1 cellular context compared by ENCODE assay signal in genomic region chr20:36859700-36860330, GRCh38.
A peak's percentile ranks its signal among the peaks of the same experiment; 100 is the strongest.
TF ChIP-seq lines count a peak whose summit lies in the region.

No MANE protein-coding gene starts in this region.

TF ChIP-seq in HepG2, 621 proteins besides CTCF, POLR2A, EP300 and RAD21 (continued from another document):
- 0 out of 2 replicates have a peak, but pooled peaks have one; percentile 64 for TF ChIP-seq ZNF547 (CRISPR knock-in tag; IDR thresholded peaks at IDR 0.05)
- TF ChIP-seq, protein P1, sequence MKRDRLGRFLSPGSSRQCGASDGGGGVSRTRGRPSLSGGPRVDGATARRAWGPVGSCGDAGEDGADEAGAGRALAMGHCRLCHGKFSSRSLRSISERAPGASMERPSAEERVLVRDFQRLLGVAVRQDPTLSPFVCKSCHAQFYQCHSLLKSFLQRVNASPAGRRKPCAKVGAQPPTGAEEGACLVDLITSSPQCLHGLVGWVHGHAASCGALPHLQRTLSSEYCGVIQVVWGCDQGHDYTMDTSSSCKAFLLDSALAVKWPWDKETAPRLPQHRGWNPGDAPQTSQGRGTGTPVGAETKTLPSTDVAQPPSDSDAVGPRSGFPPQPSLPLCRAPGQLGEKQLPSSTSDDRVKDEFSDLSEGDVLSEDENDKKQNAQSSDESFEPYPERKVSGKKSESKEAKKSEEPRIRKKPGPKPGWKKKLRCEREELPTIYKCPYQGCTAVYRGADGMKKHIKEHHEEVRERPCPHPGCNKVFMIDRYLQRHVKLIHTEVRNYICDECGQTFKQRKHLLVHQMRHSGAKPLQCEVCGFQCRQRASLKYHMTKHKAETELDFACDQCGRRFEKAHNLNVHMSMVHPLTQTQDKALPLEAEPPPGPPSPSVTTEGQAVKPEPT (CRISPR knock-in tag; IDR thresholded peaks at IDR 0.05; ENCODE audit: low read depth) = no peak
- TF ChIP-seq TBX3 (IDR thresholded peaks at IDR 0.05; ENCODE audit: borderline replicate concordance) = no peak
- TF ChIP-seq, protein P2, sequence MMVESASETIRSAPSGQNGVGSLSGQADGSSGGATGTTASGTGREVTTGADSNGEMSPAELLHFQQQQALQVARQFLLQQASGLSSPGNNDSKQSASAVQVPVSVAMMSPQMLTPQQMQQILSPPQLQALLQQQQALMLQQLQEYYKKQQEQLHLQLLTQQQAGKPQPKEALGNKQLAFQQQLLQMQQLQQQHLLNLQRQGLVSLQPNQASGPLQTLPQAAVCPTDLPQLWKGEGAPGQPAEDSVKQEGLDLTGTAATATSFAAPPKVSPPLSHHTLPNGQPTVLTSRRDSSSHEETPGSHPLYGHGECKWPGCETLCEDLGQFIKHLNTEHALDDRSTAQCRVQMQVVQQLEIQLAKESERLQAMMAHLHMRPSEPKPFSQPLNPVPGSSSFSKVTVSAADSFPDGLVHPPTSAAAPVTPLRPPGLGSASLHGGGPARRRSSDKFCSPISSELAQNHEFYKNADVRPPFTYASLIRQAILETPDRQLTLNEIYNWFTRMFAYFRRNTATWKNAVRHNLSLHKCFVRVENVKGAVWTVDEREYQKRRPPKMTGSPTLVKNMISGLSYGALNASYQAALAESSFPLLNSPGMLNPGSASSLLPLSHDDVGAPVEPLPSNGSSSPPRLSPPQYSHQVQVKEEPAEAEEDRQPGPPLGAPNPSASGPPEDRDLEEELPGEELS (CRISPR knock-in tag; IDR thresholded peaks at IDR 0.05) = 0 out of 2 replicates have a peak, but pooled peaks have one; percentile 14
- 0 out of 2 replicates have a peak, but pooled peaks have one; percentile 18 for TF ChIP-seq PHF8 (CRISPR knock-in tag; IDR thresholded peaks at IDR 0.05)
- TF ChIP-seq, protein P3, sequence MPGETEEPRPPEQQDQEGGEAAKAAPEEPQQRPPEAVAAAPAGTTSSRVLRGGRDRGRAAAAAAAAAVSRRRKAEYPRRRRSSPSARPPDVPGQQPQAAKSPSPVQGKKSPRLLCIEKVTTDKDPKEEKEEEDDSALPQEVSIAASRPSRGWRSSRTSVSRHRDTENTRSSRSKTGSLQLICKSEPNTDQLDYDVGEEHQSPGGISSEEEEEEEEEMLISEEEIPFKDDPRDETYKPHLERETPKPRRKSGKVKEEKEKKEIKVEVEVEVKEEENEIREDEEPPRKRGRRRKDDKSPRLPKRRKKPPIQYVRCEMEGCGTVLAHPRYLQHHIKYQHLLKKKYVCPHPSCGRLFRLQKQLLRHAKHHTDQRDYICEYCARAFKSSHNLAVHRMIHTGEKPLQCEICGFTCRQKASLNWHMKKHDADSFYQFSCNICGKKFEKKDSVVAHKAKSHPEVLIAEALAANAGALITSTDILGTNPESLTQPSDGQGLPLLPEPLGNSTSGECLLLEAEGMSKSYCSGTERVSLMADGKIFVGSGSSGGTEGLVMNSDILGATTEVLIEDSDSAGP (CRISPR knock-in tag; IDR thresholded peaks at IDR 0.05; ENCODE audit: borderline replicate concordance) = 0 out of 2 replicates have a peak, but pooled peaks have one; percentile 34
- TF ChIP-seq ZBTB1 (CRISPR knock-in tag; IDR thresholded peaks at IDR 0.05; ENCODE audit: borderline replicate concordance) = no peak
- TF ChIP-seq MAFF (IDR thresholded peaks at IDR 0.05; ENCODE audit: low read depth, low read length) = no peak
- 0 out of 2 replicates have a peak, but pooled peaks have one; percentile 25 for TF ChIP-seq NFKB2 (CRISPR knock-in tag; IDR thresholded peaks at IDR 0.05; ENCODE audit: borderline replicate concordance)
- TF ChIP-seq CHD4 (IDR thresholded peaks at IDR 0.05; ENCODE audit: borderline replicate concordance, low read length) = no peak
- TF ChIP-seq KLF6 (CRISPR knock-in tag; IDR thresholded peaks at IDR 0.05) = no peak
- no peak for TF ChIP-seq SIN3B (IDR thresholded peaks at IDR 0.05; ENCODE audit: low read length)
- 0 out of 2 replicates have a peak, but pooled peaks have one; percentile 13 for TF ChIP-seq ZBTB33 (CRISPR knock-in tag; IDR thresholded peaks at IDR 0.05)
- 0 out of 2 replicates have a peak, but pooled peaks have one; percentile 35 for TF ChIP-seq BRD4 (CRISPR knock-in tag; IDR thresholded peaks at IDR 0.05)
- TF ChIP-seq, protein P4, sequence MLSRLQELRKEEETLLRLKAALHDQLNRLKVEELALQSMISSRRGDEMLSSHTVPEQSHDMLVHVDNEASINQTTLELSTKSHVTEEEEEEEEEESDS (CRISPR knock-in tag; IDR thresholded peaks at IDR 0.05; ENCODE audit: borderline replicate concordance) = no peak
- TF ChIP-seq FOXM1 (CRISPR knock-in tag; IDR thresholded peaks at IDR 0.05) = 0 out of 2 replicates have a peak, but pooled peaks have one; percentile 18
- TF ChIP-seq ZNF326 (CRISPR knock-in tag; IDR thresholded peaks at IDR 0.05; ENCODE audit: borderline replicate concordance) = no peak
